ENCODE assay signal across 18 cellular contexts in the genomic region with DNA sequence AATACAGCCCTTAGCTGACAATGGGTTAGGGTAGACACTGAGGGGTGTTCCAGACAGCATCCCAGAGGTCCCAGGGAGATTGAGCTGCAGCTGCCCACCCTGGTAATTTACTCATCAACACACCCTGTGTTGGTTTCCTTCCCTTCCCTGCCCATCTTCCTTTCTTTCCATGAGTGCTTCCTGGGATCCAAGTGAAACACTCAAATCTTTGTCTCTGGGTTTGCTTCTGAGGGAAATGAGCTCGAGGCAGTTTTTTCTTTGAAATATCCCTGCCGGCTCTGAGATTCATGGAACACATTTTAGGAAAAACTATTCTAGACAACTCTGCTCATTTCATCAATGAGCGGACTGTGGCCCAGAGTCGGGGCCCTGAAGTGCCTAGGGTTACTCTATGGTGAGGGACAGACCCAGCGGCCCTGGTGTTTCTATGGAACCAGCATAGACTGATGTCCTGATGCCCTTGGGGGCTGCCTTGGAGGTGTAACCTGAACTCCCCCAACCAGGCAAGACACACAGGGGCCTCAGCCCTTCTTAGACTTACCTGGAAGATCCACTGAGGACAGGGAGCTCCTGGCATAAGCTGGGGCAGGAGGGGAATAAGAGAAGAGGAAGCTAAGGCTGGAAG. TPM values are rescaled to one million over a fixed set of nuclear protein-coding genes. Genes with fewer than 3 reads are reported as not detected.
"Had no signal": no experiment of that assay in that cellular context is flagged by ENCODE, and none has a peak within 500 bp of the region (broad histone marks: within the 10 kb centered on the region; RNA-seq: fewer than 3 reads in every experiment).

No MANE protein-coding gene starts in this region.

- H3K27ac ChIP-seq: lower lobe of right lung, prostate gland had no signal

- H3K4me1 ChIP-seq: prostate gland had no signal

- H3K9me3 Mint-ChIP-seq: activated CD4-positive, alpha-beta T cell treated with anti-CD3 and anti-CD28 coated beads, Interleukin-2, amount 10 ng/mL, durations not matched to agents 7 days and 5 days; dendritic cell treated with granulocyte-macrophage colony-stimulating factor and Interleukin-4, amounts not matched to agents 40 ng/mL and 50 ng/mL, for 4 days; effector memory CD8-positive, alpha-beta T cell had no signal

- H3K27ac Mint-ChIP-seq: activated CD4-positive, alpha-beta T cell treated with anti-CD3 and anti-CD28 coated beads, Interleukin-2, amount 10 ng/mL, durations not matched to agents 7 days and 5 days; activated naive CD4-positive, alpha-beta T cell treated with anti-CD3 and anti-CD28 coated beads, Interleukin-2, amount 50 U/mL, for 72 hours; activated T-helper 2 cell treated with anti-CD3 and anti-CD28 coated beads, Interferon-gamma antibody, Interleukin-2, Interleukin-4, amounts not matched to agents 10 μg/mL and 5 μg/mL and 100 μg/mL, durations not matched to agents 14 hours and 24 hours and 36 hours; dendritic cell treated with granulocyte-macrophage colony-stimulating factor and Interleukin-4, amounts not matched to agents 40 ng/mL and 50 ng/mL, for 4 days; effector memory CD8-positive, alpha-beta T cell; naive thymus-derived CD4-positive, alpha-beta T cell had no signal

- H3K4me3 Mint-ChIP-seq: activated CD4-positive, alpha-beta T cell treated with anti-CD3 and anti-CD28 coated beads, Interleukin-2, amount 10 ng/mL, durations not matched to agents 7 days and 5 days; dendritic cell treated with granulocyte-macrophage colony-stimulating factor and Interleukin-4, amounts not matched to agents 40 ng/mL and 50 ng/mL, for 4 days; effector memory CD8-positive, alpha-beta T cell; naive thymus-derived CD4-positive, alpha-beta T cell had no signal

- H3K27me3 Mint-ChIP-seq: activated CD4-positive, alpha-beta T cell treated with anti-CD3 and anti-CD28 coated beads, Interleukin-2, amount 10 ng/mL, durations not matched to agents 7 days and 5 days; naive thymus-derived CD4-positive, alpha-beta T cell had no signal

- H3K4me3 ChIP-seq: lower lobe of right lung, prostate gland, right lobe of liver, upper lobe of left lung had no signal

- H3K9me3 ChIP-seq: lower lobe of right lung, prostate gland, right lobe of liver, upper lobe of left lung had no signal

- H3K27me3 ChIP-seq: right lobe of liver, upper lobe of left lung had no signal

- H3K36me3 Mint-ChIP-seq: brain had no signal

- H3K36me3 ChIP-seq: lower lobe of right lung, prostate gland, right lobe of liver, upper lobe of left lung had no signal

- DNase-seq: activated CD4-positive, alpha-beta T cell treated with anti-CD3 and anti-CD28 coated beads, Interleukin-2, amount 10 ng/mL, durations not matched to agents 7 days and 5 days; activated CD4-positive, CD25-positive, alpha-beta regulatory T cell; activated CD8-positive, alpha-beta memory T cell treated with anti-CD3 and anti-CD28 coated beads for 24 hours; amniotic stem cell; effector memory CD8-positive, alpha-beta T cell; hypothalamus; lower lobe of right lung; naive thymus-derived CD4-positive, alpha-beta T cell; right lobe of liver; stimulated activated CD4-positive, alpha-beta T cell treated with anti-CD3 and anti-CD28 coated beads, Interleukin-12 subunit alpha, Interleukin-12 subunit beta, amount 100 ng/mL, for 4 hours; stimulated activated naive CD4-positive, alpha-beta T cell; T-helper 1 cell; upper lobe of left lung had no signal

- ATAC-seq: activated naive CD4-positive, alpha-beta T cell treated with anti-CD3 and anti-CD28 coated beads, Interleukin-2, amount 50 U/mL, for 72 hours; effector memory CD8-positive, alpha-beta T cell; naive thymus-derived CD4-positive, alpha-beta T cell had no signal

RNA-seq across cellular contexts. Expression of a gene that starts 24.1 kb away (rescaled TPM):
- total RNA-seq: activated CD4-positive, alpha-beta T cell treated with anti-CD3 and anti-CD28 coated beads, Interleukin-2, amount 10 ng/mL, durations not matched to agents 7 days and 5 days; lower lobe of right lung had no signal
- polyA plus RNA-seq: naive thymus-derived CD4-positive, alpha-beta T cell had no signal
